ENCODE assay signal across 10 cellular contexts in the genomic region with DNA sequence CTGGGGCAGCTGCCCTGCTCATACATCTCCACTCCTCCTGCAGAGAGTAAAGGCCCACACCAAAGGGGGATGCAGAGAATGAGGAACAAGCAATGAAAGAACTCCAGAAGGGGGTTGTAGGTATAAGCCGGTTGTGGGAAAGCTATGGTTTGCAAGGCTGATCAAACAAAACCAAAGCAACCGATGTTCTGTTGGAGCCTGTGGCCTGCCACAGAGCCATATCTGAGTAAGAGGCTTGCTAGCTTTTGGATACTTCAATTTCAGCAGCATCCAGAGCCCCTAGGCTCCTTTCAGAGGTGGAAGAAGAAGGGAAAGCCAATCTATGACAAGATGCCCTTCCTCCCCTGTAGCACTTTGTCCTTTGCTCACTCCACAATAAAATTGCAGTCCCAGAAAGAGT.
"Had no signal": no experiment of that assay in that cellular context is flagged by ENCODE, and none has a peak within 500 bp of the region (broad histone marks: within the 10 kb centered on the region; RNA-seq: fewer than 3 reads in every experiment).

No MANE protein-coding gene starts in this region.

- H3K4me2 ChIP-seq: GM23338 had no signal

- DNase-seq: GM23248, GOT3, H7, H9, HCEC 1CT, HFFc6 had no signal

- H3K4me1 Mint-ChIP-seq: GM23338 had no signal

- H3K9ac ChIP-seq: GM23248 had no signal

- H3K4me3 Mint-ChIP-seq: GM23338, H9, HFFc6 had no signal

- H3K4me1 ChIP-seq: HAP-1 had no signal

- H3K4me3 ChIP-seq: GM23248, GM23338, HAP-1 had no signal

- H3K36me3 ChIP-seq: HAP-1 had no signal

- H3K27ac ChIP-seq: GM23248 had no signal

- H3K9me3 ChIP-seq: HAP-1 had no signal

- FAIRE-seq: H1, H54 had no signal

- H3K27ac Mint-ChIP-seq: GM23338, HFFc6 had no signal
